8 cellular contexts compared by ENCODE assay signal in the genomic region with DNA sequence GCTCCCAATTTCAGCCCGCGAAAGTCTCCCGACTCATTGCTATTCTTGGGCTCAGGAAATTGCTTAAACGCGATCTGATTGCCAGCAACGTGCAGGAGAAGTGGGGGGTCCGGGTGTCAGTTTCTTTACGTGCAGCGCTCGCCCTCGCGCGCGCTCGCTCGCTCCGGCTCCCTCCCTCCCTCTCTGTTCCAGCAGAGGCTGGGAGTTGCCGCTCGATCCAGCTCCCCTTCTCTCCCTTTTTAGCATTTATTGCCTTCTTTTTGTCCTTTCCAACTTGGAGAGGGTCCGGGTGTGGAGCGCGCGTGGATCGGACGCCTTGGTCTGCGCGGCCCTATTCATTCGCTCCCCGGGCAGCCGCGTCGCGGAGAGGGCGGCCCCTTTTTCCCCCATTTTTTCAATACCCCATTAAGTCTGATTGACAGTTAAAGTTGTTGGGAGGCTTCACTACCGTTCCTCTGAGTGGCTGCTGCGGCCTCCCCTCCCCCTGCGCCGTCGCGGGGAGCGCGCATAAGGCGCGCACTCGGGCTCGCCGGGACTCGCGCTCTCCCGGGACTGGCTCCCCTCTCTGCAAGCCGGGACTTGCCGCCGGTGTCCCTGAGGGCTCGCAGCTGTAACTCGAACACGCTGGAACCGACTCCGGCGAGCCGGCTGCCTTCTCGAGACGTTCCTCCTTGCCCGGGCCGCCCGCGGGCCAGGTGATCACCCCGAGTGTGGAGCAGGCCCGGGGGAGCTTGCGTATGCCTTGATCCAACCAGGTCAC. TPM values are rescaled to one million over a fixed set of nuclear protein-coding genes. Genes with fewer than 3 reads are reported as not detected.
DNase-seq lines count a peak whose midpoint lies in the region; ATAC-seq lines count a peak whose summit lies in the region.

Gene DHRS3, minus strand, starts transcription at position 310 of the 760 bp plus-strand sequence. CDS start 862 bp downstream, outside the sequence.

- CTCF ChIA-PET in activated CD4-positive, alpha-beta T cell treated with anti-CD3 and anti-CD28 coated beads, Interleukin-2, amount 10 ng/mL, durations not matched to agents 7 days and 5 days (lab: Charles Lee) = interaction anchor here (0.6 to 4.0 kb wide), 8 partner anchors 25 to 346 kb away, joined by 3 to 13 read pairs (median 4); no protein-coding TSS in a partner anchor

- H3K4me1 Mint-ChIP-seq in activated CD4-positive, alpha-beta T cell treated with anti-CD3 and anti-CD28 coated beads, Interleukin-2, amount 10 ng/mL, durations not matched to agents 7 days and 5 days = peaks cover 56% of the 10 kb centered on the region
- H3K4me1 Mint-ChIP-seq in dendritic cell treated with granulocyte-macrophage colony-stimulating factor and Interleukin-4, amounts not matched to agents 40 ng/mL and 50 ng/mL, for 4 days (ENCODE audit: low read depth) = peaks cover 69% of the 10 kb centered on the region

- H3K4me3 ChIP-seq in ACC112 (ENCODE audit: low read depth, low read length) = peak within 1 kb of the TSS; percentile 83

- peak within 1 kb of the TSS; percentile 29; the same call in 1 of the 2 replicates for H3K27ac ChIP-seq in ACC112 (ENCODE audit: low read depth, low read length)

- POLR2A ChIA-PET in activated CD4-positive, alpha-beta T cell treated with anti-CD3 and anti-CD28 coated beads, Interleukin-2, amount 10 ng/mL, durations not matched to agents 7 days and 5 days (lab: Charles Lee) = interaction anchor here (0.6 kb wide), 2 partner anchors 103 to 138 kb away, joined by 3 to 4 read pairs; no protein-coding TSS in a partner anchor

- peak within 1 kb of the TSS; percentile 79 for H2AFZ ChIP-seq in ACC112 (ENCODE audit: low read length, unreplicated experiment)

- H3K9me3 Mint-ChIP-seq in activated CD4-positive, alpha-beta T cell treated with anti-CD3 and anti-CD28 coated beads, Interleukin-2, amount 10 ng/mL, durations not matched to agents 7 days and 5 days = no peaks in the 10 kb centered on the region
- no peaks in the 10 kb centered on the region for H3K9me3 Mint-ChIP-seq in dendritic cell treated with granulocyte-macrophage colony-stimulating factor and Interleukin-4, amounts not matched to agents 40 ng/mL and 50 ng/mL, for 4 days

- H3K36me3 ChIP-seq in ACC112 (ENCODE audit: insufficient read depth, low read length) = no peaks in the 10 kb centered on the region

- H3K36me3 Mint-ChIP-seq in activated CD4-positive, alpha-beta T cell treated with anti-CD3 and anti-CD28 coated beads, Interleukin-2, amount 10 ng/mL, durations not matched to agents 7 days and 5 days (ENCODE audit: low read depth) = peaks cover 11% of the 10 kb centered on the region
- H3K36me3 Mint-ChIP-seq in dendritic cell treated with granulocyte-macrophage colony-stimulating factor and Interleukin-4, amounts not matched to agents 40 ng/mL and 50 ng/mL, for 4 days (ENCODE audit: low read depth) = peaks cover 4% of the 10 kb centered on the region

- ATAC-seq in GM19372 (IDR thresholded peaks at IDR 0.05; ENCODE audit: low read depth, unreplicated experiment) (peak; percentile 46), left lobe of liver (peak; percentile 67), GM21825 (IDR thresholded peaks at IDR 0.05; ENCODE audit: unreplicated experiment) (no peak)

- H3K27me3 ChIP-seq in ACC112 (ENCODE audit: insufficient read depth, low read length) = no peaks in the 10 kb centered on the region

- H3K27me3 Mint-ChIP-seq in activated CD4-positive, alpha-beta T cell treated with anti-CD3 and anti-CD28 coated beads, Interleukin-2, amount 10 ng/mL, durations not matched to agents 7 days and 5 days = peaks cover 13% of the 10 kb centered on the region
- H3K27me3 Mint-ChIP-seq in dendritic cell treated with granulocyte-macrophage colony-stimulating factor and Interleukin-4, amounts not matched to agents 40 ng/mL and 50 ng/mL, for 4 days = peaks cover 40% of the 10 kb centered on the region

- H3K4me1 ChIP-seq in ACC112 (ENCODE audit: control insufficient read depth, insufficient read depth, low read length, unreplicated experiment) = peaks cover 26% of the 10 kb centered on the region

- H3K27ac Mint-ChIP-seq in activated CD4-positive, alpha-beta T cell treated with anti-CD3 and anti-CD28 coated beads, Interleukin-2, amount 10 ng/mL, durations not matched to agents 7 days and 5 days = peak within 1 kb of the TSS; percentile 95
- peak within 1 kb of the TSS; percentile 95 for H3K27ac Mint-ChIP-seq in dendritic cell treated with granulocyte-macrophage colony-stimulating factor and Interleukin-4, amounts not matched to agents 40 ng/mL and 50 ng/mL, for 4 days

- H3K4me3 Mint-ChIP-seq in activated CD4-positive, alpha-beta T cell treated with anti-CD3 and anti-CD28 coated beads, Interleukin-2, amount 10 ng/mL, durations not matched to agents 7 days and 5 days = peak within 1 kb of the TSS; percentile 96
- H3K4me3 Mint-ChIP-seq in dendritic cell treated with granulocyte-macrophage colony-stimulating factor and Interleukin-4, amounts not matched to agents 40 ng/mL and 50 ng/mL, for 4 days = peak within 1 kb of the TSS; percentile 82

- intact Hi-C loops in dendritic cell treated with granulocyte-macrophage colony-stimulating factor and Interleukin-4, amounts not matched to agents 40 ng/mL and 50 ng/mL, for 4 days (cut with micrococcal nuclease) = loop anchor here (10.0 kb wide), 2 partner anchors 213 to 273 kb away; no protein-coding TSS in a partner anchor

- H3K79me2 ChIP-seq in ACC112 (ENCODE audit: control insufficient read depth, insufficient read depth, low read length, unreplicated experiment) = no peaks in the 10 kb centered on the region

- DNase-seq in NCI-H2196 treated with DMSO at 0.1 percent for 48 hours (lab: John Stamatoyannopoulos, UW; ENCODE audit: unreplicated experiment) = peak; percentile 28
- DNase-seq in activated CD4-positive, alpha-beta T cell treated with anti-CD3 and anti-CD28 coated beads, Interleukin-2, amount 10 ng/mL, durations not matched to agents 7 days and 5 days = peak; percentile 64
- DNase-seq in left lobe of liver (ENCODE audit: low spot score) = peak; percentile 90
- DNase-seq in stimulated activated CD4-positive, alpha-beta T cell treated with anti-CD3 and anti-CD28 coated beads, Interleukin-1b, Interleukin-23, amount 100 ng/mL, for 48 hours = peak; percentile 66

RNA-seq across cellular contexts. Expression of gene DHRS3, which starts in this region (rescaled TPM):
- total RNA-seq in activated CD4-positive, alpha-beta T cell treated with anti-CD3 and anti-CD28 coated beads, Interleukin-2, amount 10 ng/mL, durations not matched to agents 7 days and 5 days = 10 to 100 TPM; 30.3 to 31.2 TPM
- total RNA-seq in left lobe of liver = 175 TPM

Comparison
In these comparisons a context has a peak if more than half of its experiments do, and no peak if none do; other contexts are left out.
1. DNase-seq: peak in every context shown above with its lines; median percentile 90 in left lobe of liver; 66 in stimulated activated CD4-positive, alpha-beta T cell treated with anti-CD3 and anti-CD28 coated beads, Interleukin-1b, Interleukin-23, amount 100 ng/mL, for 48 hours; 64 in activated CD4-positive, alpha-beta T cell treated with anti-CD3 and anti-CD28 coated beads, Interleukin-2, amount 10 ng/mL, durations not matched to agents 7 days and 5 days; 28 in NCI-H2196 treated with DMSO at 0.1 percent for 48 hours.